9 cellular contexts compared by ENCODE assay signal in the genomic region with DNA sequence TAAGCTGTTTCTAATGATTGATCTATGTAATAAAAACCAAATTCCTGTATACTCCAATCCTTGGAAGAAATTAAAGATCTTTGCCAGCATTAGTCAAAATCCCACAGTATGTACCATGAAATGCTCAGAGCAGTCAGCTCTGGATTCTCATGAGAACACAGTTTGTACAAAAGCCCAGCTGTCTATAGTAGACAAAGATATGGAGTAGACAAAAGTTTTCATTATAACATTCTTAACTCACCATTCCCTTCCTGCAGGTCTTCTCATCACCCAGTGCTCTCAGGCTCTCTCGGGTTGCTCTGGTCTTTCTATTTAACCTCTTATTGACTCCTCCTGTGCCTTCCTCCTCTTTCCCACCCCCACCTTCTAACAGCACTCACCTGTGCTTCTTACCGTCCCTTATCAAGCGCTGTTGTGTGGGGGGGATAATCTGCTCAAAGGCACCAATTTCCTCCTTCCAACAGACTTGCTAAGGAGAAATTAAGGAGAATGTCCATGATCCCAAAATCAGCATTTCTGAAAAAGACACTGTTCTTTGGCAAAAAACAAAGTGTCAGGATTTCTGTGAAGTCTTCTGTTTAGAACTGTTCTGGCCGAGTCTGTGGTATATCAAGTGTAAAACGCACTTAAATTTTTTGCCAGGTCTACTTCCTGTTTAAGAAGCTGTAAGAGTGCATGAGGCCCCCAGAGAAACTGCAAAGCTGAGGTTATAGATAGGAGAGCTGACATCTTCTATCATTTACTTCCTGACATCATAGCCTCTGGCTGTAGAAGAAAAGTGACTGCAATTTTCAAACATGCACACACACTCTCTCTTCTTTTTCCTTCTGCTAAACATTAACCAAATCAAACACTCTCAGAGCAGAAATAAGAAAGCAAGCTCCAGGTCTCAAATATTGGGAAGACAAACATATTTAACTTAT.
DNase-seq lines count a peak whose midpoint lies in the region; ATAC-seq and TF ChIP-seq lines count a peak whose summit lies in the region.
"Had no signal": no experiment of that assay in that cellular context is flagged by ENCODE, and none has a peak within 500 bp of the region (broad histone marks: within the 10 kb centered on the region; RNA-seq: fewer than 3 reads in every experiment).

No MANE protein-coding gene starts in this region.

- TF ChIP-seq CTCF in foreskin fibroblast (IDR thresholded peaks at IDR 0.05; ENCODE audit: low read depth, low read length) (no peak), glutamatergic neuron (IDR thresholded peaks at IDR 0.05; ENCODE audit: partially characterized antibody, unreplicated experiment) (no peak)

- no peaks in the 10 kb centered on the region for H3K9me3 Mint-ChIP-seq in glutamatergic neuron (ENCODE audit: unreplicated experiment)

- DNase-seq in DMS53 (lab: John Stamatoyannopoulos, UW) (peak; percentile 55), glomerular visceral epithelial cell (ENCODE audit: extremely low spot score) (peak; percentile 15), AG08396 (ENCODE audit: low spot score) (no peak), foreskin fibroblast (no peak), glutamatergic neuron (no peak)
- DNase-seq in activated CD8-positive, alpha-beta memory T cell treated with anti-CD3 and anti-CD28 coated beads for 24 hours = no peak

- H3K27me3 Mint-ChIP-seq in glutamatergic neuron (ENCODE audit: unreplicated experiment) = no peaks in the 10 kb centered on the region

- no peaks in the 10 kb centered on the region for H3K4me1 Mint-ChIP-seq in glutamatergic neuron (ENCODE audit: low read depth, unreplicated experiment)

- H3K4me3 ChIP-seq in foreskin fibroblast (ENCODE audit: low read depth in 1 of 2, low read length in 2 of 2) = no peak overlapping the region

- no peaks in the 10 kb centered on the region for H3K36me3 Mint-ChIP-seq in glutamatergic neuron (ENCODE audit: unreplicated experiment)

- no peak overlapping the region for H3K27ac Mint-ChIP-seq in glutamatergic neuron (ENCODE audit: unreplicated experiment)

- ATAC-seq in GM19455 (IDR thresholded peaks at IDR 0.05; ENCODE audit: unreplicated experiment) (peak; percentile 72), HG03378 (IDR thresholded peaks at IDR 0.05; ENCODE audit: unreplicated experiment) (peak; percentile 84)
- ATAC-seq: Panc1 had no signal

- H3K4me3 Mint-ChIP-seq in glutamatergic neuron (ENCODE audit: unreplicated experiment) = no peak overlapping the region

Comparison
In these comparisons a context has a peak if more than half of its experiments do, and no peak if none do; other contexts are left out.
1. DNase-seq: peak in DMS53 (single experiment) and glomerular visceral epithelial cell (single experiment); none in AG08396 (single experiment), foreskin fibroblast (0 of 2), activated CD8-positive, alpha-beta memory T cell treated with anti-CD3 and anti-CD28 coated beads for 24 hours (single experiment) and glutamatergic neuron (single experiment).